In genomic region chr4:118772149-118773081, GRCh38 we compare ENCODE assay signal across 8 cellular contexts.
DNase-seq lines count a peak whose midpoint lies in the region; ATAC-seq and TF ChIP-seq lines count a peak whose summit lies in the region.

No MANE protein-coding gene starts in this region.

- H3K27me3 ChIP-seq in ACC112 (ENCODE audit: insufficient read depth, low read length): no peaks in the 10 kb centered on the region
- H3K27me3 ChIP-seq in thyroid gland: no peaks in the 10 kb centered on the region

- ATAC-seq in HG03060 (IDR thresholded peaks at IDR 0.05; ENCODE audit: low read depth, unreplicated experiment): peak; percentile 71
- peak; percentile 83 for ATAC-seq in left lobe of liver
- no peak for ATAC-seq in HG03108 (IDR thresholded peaks at IDR 0.05; ENCODE audit: unreplicated experiment)

- TF ChIP-seq POLR2A in thyroid gland (IDR thresholded peaks at IDR 0.05): no peak

- H3K9me3 ChIP-seq in thyroid gland: no peaks in the 10 kb centered on the region

- in situ Hi-C loops in GM13976 (cut with MboI; ENCODE audit: low sequenced_read_pairs, unreplicated experiment): loop anchor here (10.0 kb wide), 1 partner anchor 112 kb away; the partner anchor contains the start of gene SYNPO2

- H3K4me3 ChIP-seq in ACC112 (ENCODE audit: low read depth, low read length): peak overlapping the region; percentile 9; the same call in 1 of the 2 replicates
- H3K4me3 ChIP-seq in thyroid gland (replicated peaks in 1 of 3): no peak overlapping the region

- no peak overlapping the region for H2AFZ ChIP-seq in ACC112 (ENCODE audit: low read length, unreplicated experiment)

- H3K4me1 ChIP-seq in ACC112 (ENCODE audit: control insufficient read depth, insufficient read depth, low read length, unreplicated experiment) (peaks cover 54% of the 10 kb centered on the region), thyroid gland (peaks cover 11 to 14% of the 10 kb centered on the region in 2 donors)

- H3K36me3 ChIP-seq in ACC112 (ENCODE audit: insufficient read depth, low read length) (peaks cover 20% of the 10 kb centered on the region), thyroid gland (peaks cover 4 to 6% of the 10 kb centered on the region in 2 donors)

- H3K79me2 ChIP-seq in ACC112 (ENCODE audit: control insufficient read depth, insufficient read depth, low read length, unreplicated experiment): peaks cover 59% of the 10 kb centered on the region

- DNase-seq in GM13976 (ENCODE audit: low spot score) (peak; percentile 33), NCI-H69 (lab: John Stamatoyannopoulos, UW) (peak; percentile 61), left lobe of liver (ENCODE audit: low spot score) (no peak), thyroid gland (no peak)
- DNase-seq in central memory CD4-positive, alpha-beta T cell: peak; percentile 29

- 61 to 65% methylated on average over 10 of the region's 10 CpGs for WGBS in thyroid gland, 2 donors

- H3K27ac ChIP-seq in ACC112 (ENCODE audit: low read depth, low read length): peak overlapping the region; percentile 46
- H3K27ac ChIP-seq in thyroid gland: peak overlapping the region in 2 of 3 donors; percentile 6 to 24

- TF ChIP-seq CTCF in GM13976 (IDR thresholded peaks at IDR 0.05; ENCODE audit: borderline replicate concordance, control extremely low read depth, extremely low read depth, insufficient read depth, missing control alignments) (peak; percentile 28), thyroid gland (IDR thresholded peaks at IDR 0.05) (peak in 5 of 6 experiments; percentile 36 to 63 (median 56))

- intact Hi-C loops in thyroid gland (cut with DNase I): loop anchor here (10.0 kb wide), 1 partner anchor 112 kb away; the partner anchor contains the start of gene SYNPO2

Comparison
In these comparisons a context has a peak if more than half of its experiments do, and no peak if none do; other contexts are left out.
1. DNase-seq: peak in GM13976 (single experiment), NCI-H69 (single experiment) and central memory CD4-positive, alpha-beta T cell (single experiment); none in left lobe of liver (single experiment) and thyroid gland (0 of 2).